In genomic region chr2:142048581-142048980, GRCh38 we compare ENCODE assay signal across 31 cellular contexts.
"Had no signal": no experiment of that assay in that cellular context is flagged by ENCODE, and none has a peak within 500 bp of the region (broad histone marks: within the 10 kb centered on the region; RNA-seq: fewer than 3 reads in every experiment).

No MANE protein-coding gene starts in this region.

- H3K27ac ChIP-seq: brain microvascular endothelial cell, cardiac muscle cell, PC-9, RWPE1 had no signal

- FAIRE-seq: RCC 7860, TTC549 had no signal

- ATAC-seq: activated CD4-positive, alpha-beta T cell treated with anti-CD3 and anti-CD28 coated beads for 36 hours; activated CD8-positive, alpha-beta T cell treated with anti-CD3 and anti-CD28 coated beads, Interleukin-2, amount 10 ng/mL, durations not matched to agents 7 days and 5 days; activated naive CD4-positive, alpha-beta T cell treated with anti-CD3 and anti-CD28 coated beads, Interleukin-2, amount 50 U/mL, for 72 hours; activated T-cell treated with anti-CD3 and anti-CD28 coated beads, Interleukin-2, amount 50 U/mL, for 4 hours; Right ventricle myocardium inferior had no signal

- H2AFZ ChIP-seq: PC-9 had no signal

- H3K4me2 ChIP-seq: PC-9 had no signal

- DNase-seq: activated CD4-positive, alpha-beta T cell treated with anti-CD3 and anti-CD28 coated beads for 36 hours; activated CD4-positive, alpha-beta T cell treated with anti-CD3 and anti-CD28 coated beads, Interleukin-2, amount 10 ng/mL, durations not matched to agents 7 days and 5 days; activated CD4-positive, alpha-beta T cell treated with anti-CD3 and anti-CD28 coated beads, Interleukin-2, amount 50 U/mL, for 48 hours; activated CD8-positive, alpha-beta T cell treated with anti-CD3 and anti-CD28 coated beads, Interleukin-2, amount 10 ng/mL, durations not matched to agents 7 days and 5 days; activated gamma-delta T cell treated with Interleukin-2 at 50 U/mL for 16 hours; activated naive CD4-positive, alpha-beta T cell treated with anti-CD3 and anti-CD28 coated beads for 36 hours; activated T-cell treated with anti-CD3 and anti-CD28 coated beads for 4 hours; activated T-cell treated with anti-CD3 and anti-CD28 coated beads, Interleukin-2, amount 50 U/mL, for 4 hours; anterior cingulate cortex; brain microvascular endothelial cell; Kasumi-1; MG63; NCI-H1048; NCI-H1105 treated with DMSO at 0.1 percent for 48 hours; NCI-H146; NCI-H187; NCI-H2029 treated with DMSO at 0.1 percent for 48 hours; NCI-H2107; NCI-H2171; NCI-H510A; NCI-H526; NCI-H748 treated with DMSO at 0.1 percent for 48 hours; NK-92 treated with Interleukin-12 subunit alpha and Interleukin-12 subunit beta, amount 100 ng/mL, for 24 hours; PC-9; SIG-M5 had no signal

- H3K9me3 ChIP-seq: MG63 had no signal

- H3K27me3 ChIP-seq: brain microvascular endothelial cell, cardiac muscle cell, MG63 had no signal

- H3K36me3 ChIP-seq: brain microvascular endothelial cell, cardiac muscle cell, MG63 had no signal

- H3K4me3 ChIP-seq: cardiac muscle cell, MG63, PC-9 had no signal
